8 cellular contexts compared by ENCODE assay signal in the genomic region with DNA sequence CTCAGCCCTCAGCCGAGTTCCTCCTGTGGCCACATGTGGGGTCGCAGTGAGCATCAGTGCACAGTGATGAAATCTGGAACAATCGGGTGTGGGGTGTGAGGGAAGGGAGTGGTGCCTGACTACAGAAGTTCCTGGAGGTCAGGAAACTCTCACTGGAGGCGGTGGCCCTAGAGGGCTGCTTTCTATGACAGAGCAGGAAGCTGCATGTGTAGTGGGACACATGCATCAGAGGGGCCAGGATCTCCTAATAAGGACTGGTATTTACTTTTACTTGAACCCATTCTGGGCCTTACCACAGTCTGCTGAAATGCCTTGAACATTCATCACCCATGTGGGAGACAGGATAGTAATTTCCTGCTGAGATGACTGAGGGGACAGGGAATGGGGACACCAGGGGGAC.
DNase-seq lines count a peak whose midpoint lies in the region; TF ChIP-seq lines count a peak whose summit lies in the region.
"Not testable (repeated sequence)": the region's sequence is repeated elsewhere in the genome, so short reads cannot be mapped to it uniquely, and the experiment has no call there.

No MANE protein-coding gene starts in this region.

- H3K4me2 ChIP-seq in GM23248 (ENCODE audit: unreplicated experiment); SK-N-SH: not testable (repeated sequence)

- H3K79me2 ChIP-seq in GM23248 (ENCODE audit: insufficient read depth); SK-N-SH (ENCODE audit: insufficient read depth): not testable (repeated sequence)

- TF ChIP-seq EP300 in SK-N-SH (IDR thresholded peaks at IDR 0.05; ENCODE audit: borderline replicate concordance in 1 of 2, low read depth in 1 of 2, low read length in 1 of 2), result not testable (repeated sequence)

- not testable (repeated sequence) for H3K9me3 ChIP-seq in GM23248 (ENCODE audit: low read depth); SK-N-SH

- CTCF ChIA-PET in SK-N-SH (lab: Yijun Ruan, JAX), result not testable (repeated sequence)

- not testable (repeated sequence) for H3K9me2 ChIP-seq in GM23248 (ENCODE audit: insufficient read depth); SK-N-SH

- H3K27me3 ChIP-seq in GM23248 (replicated peaks; ENCODE audit: insufficient read depth); SK-N-SH (ENCODE audit: insufficient read depth): not testable (repeated sequence)

- not testable (repeated sequence) for H3K4me3 ChIP-seq in GM23248; SK-N-SH (ENCODE audit: low read depth in 2 of 2, low read length in 1 of 2); skeletal muscle cell (ENCODE audit: low read depth, low read length)

- in situ Hi-C loops in GM23248 (cut with MboI), result not testable (repeated sequence)

- H3K27ac ChIP-seq in GM23248, result peak overlapping the region; percentile 27; the same call in 1 of the 2 replicates
- H3K27ac ChIP-seq in SK-N-SH (ENCODE audit: low read depth in 2 of 2, low read length in 1 of 2), result peak overlapping the region in 1 of 2 experiments; percentile 72; a peak in 2 of 4 replicates
- H3K27ac ChIP-seq in epithelial cell of prostate, result peak overlapping the region; percentile 55

- not testable (repeated sequence) for H3K9ac ChIP-seq in GM23248
- H3K9ac ChIP-seq in SK-N-SH, result peak overlapping the region; percentile 15; the same call in 1 of the 2 replicates

- H3K36me3 ChIP-seq in GM23248 (ENCODE audit: low read depth); SK-N-SH (replicated peaks in 1 of 2; ENCODE audit: control insufficient read depth in 1 of 2, insufficient read depth in 2 of 2, low read length in 1 of 2): not testable (repeated sequence)

- not testable (repeated sequence) for H3F3A ChIP-seq in GM23248 (ENCODE audit: insufficient read depth); SK-N-SH (replicated peaks; ENCODE audit: insufficient read depth)

- not testable (repeated sequence) for H4K20me1 ChIP-seq in GM23248 (ENCODE audit: insufficient read depth); SK-N-SH (ENCODE audit: insufficient read depth)

- TF ChIP-seq CTCF in SK-N-SH (IDR thresholded peaks at IDR 0.05), result not testable (repeated sequence)

- not testable (repeated sequence) for H2AFZ ChIP-seq in GM23248; SK-N-SH (ENCODE audit: low read depth)

- peak; percentile 54 for DNase-seq in CMK (ENCODE audit: low read depth)
- DNase-seq in GM23248, result peak; percentile 48
- peak; percentile 42 to 52 for DNase-seq in Kasumi-1 (lab: John Stamatoyannopoulos, UW)
- DNase-seq in SK-N-SH; epithelial cell of prostate (ENCODE audit: low read depth, low spot score): not testable (repeated sequence)
- DNase-seq in astrocyte of the hippocampus (ENCODE audit: low read depth, low spot score), result peak; percentile 2
- DNase-seq in islet precursor cell, result peak; percentile 59
- DNase-seq in skeletal muscle cell (ENCODE audit: low read depth), result peak; percentile 25

- peaks cover 15% of the 10 kb centered on the region for H3K4me1 ChIP-seq in GM23248 (ENCODE audit: insufficient read depth)
- not testable (repeated sequence) for H3K4me1 ChIP-seq in SK-N-SH (ENCODE audit: control insufficient read depth in 1 of 2, insufficient read depth in 2 of 2, low read depth in 1 of 2, low read length in 1 of 2)

- WGBS in GM23248 (ENCODE audit: low coverage in 1 of 2, low lambda C conversion rate in 2 of 2, missing lambda C conversion rate in 2 of 2), 2 experiments, result 11 to 17% methylated on average over 4 of the region's 4 CpGs
- WGBS in SK-N-SH (ENCODE audit: low lambda C conversion rate), result 25% methylated on average over 3 of the region's 4 CpGs

- not testable (repeated sequence) for TF ChIP-seq RAD21 in SK-N-SH (IDR thresholded peaks at IDR 0.05; ENCODE audit: low read length)

- POLR2A ChIA-PET in SK-N-SH (lab: Yijun Ruan, JAX), result not testable (repeated sequence)
